ENCODE assay signal across 2 cellular contexts in genomic region chr12:54301428-54302045, GRCh38.
TF ChIP-seq lines count a peak whose summit lies in the region.

No MANE protein-coding gene starts in this region.

TF ChIP-seq in A549, 52 proteins besides CTCF, POLR2A, EP300 and RAD21:
- TF ChIP-seq CBX8 (IDR thresholded peaks at IDR 0.05): no peak
- no peak for TF ChIP-seq TP53 (CRISPR knock-in tag; IDR thresholded peaks at IDR 0.05)
- no peak for TF ChIP-seq REST (IDR thresholded peaks at IDR 0.05)
- no peak for TF ChIP-seq ZSCAN20 (CRISPR knock-in tag; IDR thresholded peaks at IDR 0.05)
- no peak for TF ChIP-seq RNF2 (IDR thresholded peaks at IDR 0.05; ENCODE audit: borderline replicate concordance, low read depth)
- no peak for TF ChIP-seq HOXB13 (CRISPR knock-in tag; IDR thresholded peaks at IDR 0.05; ENCODE audit: low read depth)
- no peak for TF ChIP-seq ATOH8 (CRISPR knock-in tag; IDR thresholded peaks at IDR 0.05; ENCODE audit: low read depth)
- TF ChIP-seq ELK1 (IDR thresholded peaks at IDR 0.05; ENCODE audit: low read depth, low read length): no peak
- no peak for TF ChIP-seq POLR2AphosphoS2 (conservative IDR thresholded peaks at IDR 0.05; ENCODE audit: low read length)
- TF ChIP-seq, protein P1, sequence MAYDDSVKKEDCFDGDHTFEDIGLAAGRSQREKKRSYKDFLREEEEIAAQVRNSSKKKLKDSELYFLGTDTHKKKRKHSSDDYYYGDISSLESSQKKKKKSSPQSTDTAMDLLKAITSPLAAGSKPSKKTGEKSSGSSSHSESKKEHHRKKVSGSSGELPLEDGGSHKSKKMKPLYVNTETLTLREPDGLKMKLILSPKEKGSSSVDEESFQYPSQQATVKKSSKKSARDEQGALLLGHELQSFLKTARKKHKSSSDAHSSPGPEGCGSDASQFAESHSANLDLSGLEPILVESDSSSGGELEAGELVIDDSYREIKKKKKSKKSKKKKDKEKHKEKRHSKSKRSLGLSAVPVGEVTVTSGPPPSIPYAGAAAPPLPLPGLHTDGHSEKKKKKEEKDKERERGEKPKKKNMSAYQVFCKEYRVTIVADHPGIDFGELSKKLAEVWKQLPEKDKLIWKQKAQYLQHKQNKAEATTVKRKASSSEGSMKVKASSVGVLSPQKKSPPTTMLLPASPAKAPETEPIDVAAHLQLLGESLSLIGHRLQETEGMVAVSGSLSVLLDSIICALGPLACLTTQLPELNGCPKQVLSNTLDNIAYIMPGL (CRISPR knock-in tag; IDR thresholded peaks at IDR 0.05; ENCODE audit: borderline replicate concordance): no peak
- no peak for TF ChIP-seq FOSL2 (IDR thresholded peaks at IDR 0.05)
- no peak for TF ChIP-seq FOSL2 (CRISPR knock-in tag; IDR thresholded peaks at IDR 0.05)
- TF ChIP-seq HOXB5 (CRISPR knock-in tag; IDR thresholded peaks at IDR 0.05): no peak

TF ChIP-seq in H1, 55 proteins besides CTCF, POLR2A, EP300 and RAD21 (continues in another document):
- TF ChIP-seq, protein P2, sequence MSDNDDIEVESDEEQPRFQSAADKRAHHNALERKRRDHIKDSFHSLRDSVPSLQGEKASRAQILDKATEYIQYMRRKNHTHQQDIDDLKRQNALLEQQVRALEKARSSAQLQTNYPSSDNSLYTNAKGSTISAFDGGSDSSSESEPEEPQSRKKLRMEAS (IDR thresholded peaks at IDR 0.05): no peak
- TF ChIP-seq BACH1 (IDR thresholded peaks at IDR 0.05; ENCODE audit: low read length) (no peak), RNF2 (IDR thresholded peaks at IDR 0.05; ENCODE audit: borderline replicate concordance, low read depth, low read length, missing control alignments, poor library complexity, severe bottlenecking) (no peak), USF2 (IDR thresholded peaks at IDR 0.05; ENCODE audit: low read length) (no peak), EGR1 (IDR thresholded peaks at IDR 0.05; ENCODE audit: borderline replicate concordance, low read depth, low read length) (no peak), CHD7 (IDR thresholded peaks at IDR 0.05; ENCODE audit: insufficient replicate concordance, low read length) (no peak), YY1 (IDR thresholded peaks at IDR 0.05; ENCODE audit: low read depth, low read length) (no peak), CREB1 (IDR thresholded peaks at IDR 0.05) (no peak), ZNF274 (IDR thresholded peaks at IDR 0.05; ENCODE audit: borderline replicate concordance, extremely low read depth, low read length) (no peak), CEBPB (IDR thresholded peaks at IDR 0.05; ENCODE audit: low read depth, low read length) (no peak), SRF (IDR thresholded peaks at IDR 0.05; ENCODE audit: low read depth, low read length) (no peak), NRF1 (IDR thresholded peaks at IDR 0.05; ENCODE audit: low read depth, low read length) (no peak), CBX5 (IDR thresholded peaks at IDR 0.05; ENCODE audit: low read depth, low read length) (no peak), SP4 (IDR thresholded peaks at IDR 0.05; ENCODE audit: low read length) (no peak), SIN3A (conservative IDR thresholded peaks at IDR 0.05 in 1 of 2, IDR thresholded peaks at IDR 0.05 in 1 of 2; ENCODE audit: low read depth in 1 of 2, low read length in 2 of 2) (0 out of 4 replicates have a peak, but pooled peaks of 1 of the 2 experiments have one; percentile 19), RXRA (IDR thresholded peaks at IDR 0.05; ENCODE audit: insufficient read depth, low read depth, low read length) (no peak), SIX5 (IDR thresholded peaks at IDR 0.05; ENCODE audit: low read depth, low read length) (no peak), BRCA1 (IDR thresholded peaks at IDR 0.05; ENCODE audit: low read depth, low read length) (no peak), SIRT6 (IDR thresholded peaks at IDR 0.05; ENCODE audit: low read length) (no peak), ATF2 (IDR thresholded peaks at IDR 0.05; ENCODE audit: low read length) (no peak), GABPA (IDR thresholded peaks at IDR 0.05; ENCODE audit: borderline replicate concordance, insufficient read depth, low read length) (no peak), POLR2AphosphoS5 (IDR thresholded peaks at IDR 0.05; ENCODE audit: low read depth, low read length) (no peak), CBX8 (IDR thresholded peaks at IDR 0.05; ENCODE audit: borderline replicate concordance, low read depth, low read length) (no peak), CHD1 (IDR thresholded peaks at IDR 0.05; ENCODE audit: low read depth, low read length) (no peak), POU5F1 (IDR thresholded peaks at IDR 0.05; ENCODE audit: low read depth, low read length) (no peak), KDM1A (IDR thresholded peaks at IDR 0.05; ENCODE audit: borderline replicate concordance, low read length) (no peak), KDM5A (IDR thresholded peaks at IDR 0.05; ENCODE audit: low read length) (no peak), HDAC6 (IDR thresholded peaks at IDR 0.05; ENCODE audit: low read depth, low read length) (no peak), FOSL1 (IDR thresholded peaks at IDR 0.05; ENCODE audit: insufficient read depth, low read depth, low read length) (no peak), MAFK (IDR thresholded peaks at IDR 0.05; ENCODE audit: low read depth, low read length) (no peak), ASH2L (IDR thresholded peaks at IDR 0.05; ENCODE audit: low read length) (peak; percentile 42), SAP30 (IDR thresholded peaks at IDR 0.05; ENCODE audit: insufficient read depth, insufficient replicate concordance, low read length) (no peak), HDAC2 (IDR thresholded peaks at IDR 0.05; ENCODE audit: borderline replicate concordance in 1 of 2, low read depth in 2 of 2, low read length in 2 of 2) (0 out of 4 replicates have a peak, but pooled peaks of 1 of the 2 experiments have one; percentile 54), JUND (IDR thresholded peaks at IDR 0.05; ENCODE audit: low read length) (no peak), NANOG (IDR thresholded peaks at IDR 0.05; ENCODE audit: insufficient read depth, low read depth, low read length, poor library complexity, severe bottlenecking) (no peak), TBP (IDR thresholded peaks at IDR 0.05; ENCODE audit: low read depth, low read length) (no peak), SP1 (IDR thresholded peaks at IDR 0.05; ENCODE audit: low read depth, low read length) (0 out of 2 replicates have a peak, but pooled peaks have one; percentile 61), RFX5 (IDR thresholded peaks at IDR 0.05; ENCODE audit: borderline replicate concordance, low read depth, low read length) (no peak), EZH2 (IDR thresholded peaks at IDR 0.05; ENCODE audit: low read depth, low read length, severe bottlenecking) (no peak), TAF7 (optimal IDR thresholded peaks at IDR 0.05; ENCODE audit: borderline replicate concordance, low read depth, low read length) (no peak), GTF2F1 (IDR thresholded peaks at IDR 0.05; ENCODE audit: borderline replicate concordance, low read depth, low read length) (no peak), SUZ12 (IDR thresholded peaks at IDR 0.05; ENCODE audit: low read length) (no peak), RBBP5 (IDR thresholded peaks at IDR 0.05; ENCODE audit: borderline replicate concordance, low read depth, low read length) (no peak; the same call in 1 of the 2 replicates), TCF12 (IDR thresholded peaks at IDR 0.05; ENCODE audit: low read depth, low read length) (peak; percentile 72), CHD2 (IDR thresholded peaks at IDR 0.05; ENCODE audit: low read length) (no peak), SP2 (IDR thresholded peaks at IDR 0.05; ENCODE audit: low read length) (no peak), JUN (IDR thresholded peaks at IDR 0.05; ENCODE audit: low read depth, low read length) (no peak), CTBP2 (IDR thresholded peaks at IDR 0.05; ENCODE audit: borderline replicate concordance, insufficient read depth, insufficient read length, low read length) (peak; percentile 30), TAF1 (IDR thresholded peaks at IDR 0.05; ENCODE audit: low read depth, low read length) (no peak)
- TF ChIP-seq, protein P3, sequence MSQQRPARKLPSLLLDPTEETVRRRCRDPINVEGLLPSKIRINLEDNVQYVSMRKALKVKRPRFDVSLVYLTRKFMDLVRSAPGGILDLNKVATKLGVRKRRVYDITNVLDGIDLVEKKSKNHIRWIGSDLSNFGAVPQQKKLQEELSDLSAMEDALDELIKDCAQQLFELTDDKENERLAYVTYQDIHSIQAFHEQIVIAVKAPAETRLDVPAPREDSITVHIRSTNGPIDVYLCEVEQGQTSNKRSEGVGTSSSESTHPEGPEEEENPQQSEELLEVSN (IDR thresholded peaks at IDR 0.05): no peak
- TF ChIP-seq, protein P4, sequence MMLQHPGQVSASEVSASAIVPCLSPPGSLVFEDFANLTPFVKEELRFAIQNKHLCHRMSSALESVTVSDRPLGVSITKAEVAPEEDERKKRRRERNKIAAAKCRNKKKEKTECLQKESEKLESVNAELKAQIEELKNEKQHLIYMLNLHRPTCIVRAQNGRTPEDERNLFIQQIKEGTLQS (IDR thresholded peaks at IDR 0.05; ENCODE audit: insufficient read depth, low read depth, low read length): no peak
